In genomic region chr1:94792473-94792875, GRCh38 we compare ENCODE assay signal across 8 cellular contexts. TPM values are rescaled to one million over a fixed set of nuclear protein-coding genes. Genes with fewer than 3 reads are reported as not detected.
DNase-seq lines count a peak whose midpoint lies in the region; ATAC-seq and TF ChIP-seq lines count a peak whose summit lies in the region.

No MANE protein-coding gene starts in this region.

- no peaks in the 10 kb centered on the region for H3K9me3 ChIP-seq in skeletal muscle tissue (ENCODE audit: control insufficient read depth in 3 of 3, low read length in 3 of 3)

- no peaks in the 10 kb centered on the region for H3K9me3 Mint-ChIP-seq in activated T-cell treated with anti-CD3 and anti-CD28 coated beads, Interleukin-2, amount 50 U/mL, for 24 hours
- no peaks in the 10 kb centered on the region for H3K9me3 Mint-ChIP-seq in activated naive CD4-positive, alpha-beta T cell treated with anti-CD3 and anti-CD28 coated beads, Interleukin-2, amount 50 U/mL, for 72 hours

- H3K27ac ChIP-seq in skeletal muscle tissue (ENCODE audit: low read depth, low read length): peak overlapping the region; percentile 64

- peaks cover 9% of the 10 kb centered on the region for H3K4me1 Mint-ChIP-seq in activated T-cell treated with anti-CD3 and anti-CD28 coated beads, Interleukin-2, amount 50 U/mL, for 24 hours (ENCODE audit: low read depth)

- peak; percentile 49 for TF ChIP-seq CTCF in fibroblast of the aortic adventitia (IDR thresholded peaks at IDR 0.05; ENCODE audit: insufficient read depth, low read length)

- H3K4me3 Mint-ChIP-seq in activated T-cell treated with anti-CD3 and anti-CD28 coated beads, Interleukin-2, amount 50 U/mL, for 24 hours: no peak overlapping the region

- no peak overlapping the region for H3K27ac Mint-ChIP-seq in activated T-cell treated with anti-CD3 and anti-CD28 coated beads, Interleukin-2, amount 50 U/mL, for 24 hours
- no peak overlapping the region for H3K27ac Mint-ChIP-seq in activated naive CD4-positive, alpha-beta T cell treated with anti-CD3 and anti-CD28 coated beads, Interleukin-2, amount 50 U/mL, for 72 hours

- H3K36me3 ChIP-seq in skeletal muscle tissue (ENCODE audit: control insufficient read depth in 3 of 3, insufficient read depth in 3 of 3, low read length in 3 of 3): no peaks in the 10 kb centered on the region

- DNase-seq in NOMO-1 (lab: John Stamatoyannopoulos, UW; ENCODE audit: unreplicated experiment in 2 of 2): peak; percentile 61 to 93
- no peak for DNase-seq in fibroblast of the aortic adventitia (ENCODE audit: low read depth)
- no peak for DNase-seq in activated T-cell treated with anti-CD3 and anti-CD28 coated beads, Interleukin-2, amount 50 U/mL, for 24 hours
- no peak for DNase-seq in NCI-H524 treated with DMSO at 0.1 percent for 48 hours (lab: John Stamatoyannopoulos, UW)
- DNase-seq in activated naive CD4-positive, alpha-beta T cell treated with anti-CD3 and anti-CD28 coated beads, Interleukin-2, amount 50 U/mL, for 72 hours (ENCODE audit: low spot score in 2 of 2): no peak

- H3K9ac ChIP-seq in skeletal muscle tissue (ENCODE audit: low read depth in 1 of 3, low read length in 3 of 3): no peak overlapping the region

- peaks cover 4 to 16% (median 7%) of the 10 kb centered on the region in 3 donors for H3K4me1 ChIP-seq in skeletal muscle tissue (ENCODE audit: control insufficient read depth in 3 of 3, insufficient read depth in 3 of 3, low read length in 3 of 3)

- ATAC-seq in GM18511 (IDR thresholded peaks at IDR 0.05; ENCODE audit: unreplicated experiment): peak; percentile 100
- peak; percentile 98 for ATAC-seq in HG02763 (IDR thresholded peaks at IDR 0.05; ENCODE audit: unreplicated experiment)
- no peak for ATAC-seq in activated naive CD4-positive, alpha-beta T cell treated with anti-CD3 and anti-CD28 coated beads, Interleukin-2, amount 50 U/mL, for 72 hours

- no peaks in the 10 kb centered on the region for H3K27me3 ChIP-seq in skeletal muscle tissue (ENCODE audit: control insufficient read depth in 3 of 3, insufficient read depth in 3 of 3, low read length in 3 of 3)

- H3K36me3 Mint-ChIP-seq in activated T-cell treated with anti-CD3 and anti-CD28 coated beads, Interleukin-2, amount 50 U/mL, for 24 hours (ENCODE audit: low read depth): no peaks in the 10 kb centered on the region
- H3K36me3 Mint-ChIP-seq in activated naive CD4-positive, alpha-beta T cell treated with anti-CD3 and anti-CD28 coated beads, Interleukin-2, amount 50 U/mL, for 72 hours: peaks cover 0 to 8% of the 10 kb centered on the region in 2 donors

- H3K4me3 ChIP-seq in fibroblast of the aortic adventitia (ENCODE audit: low read depth, low read length): no peak overlapping the region
- H3K4me3 ChIP-seq in skeletal muscle tissue (ENCODE audit: low read length in 3 of 3): peak overlapping the region in 1 of 3 donors; percentile 25

- H3K27me3 Mint-ChIP-seq in activated T-cell treated with anti-CD3 and anti-CD28 coated beads, Interleukin-2, amount 50 U/mL, for 24 hours: no peaks in the 10 kb centered on the region

RNA-seq across cellular contexts. Expression of gene SLC44A3, which starts 27.7 kb away (rescaled TPM):
- total RNA-seq in fibroblast of the aortic adventitia (ENCODE audit: low replicate concordance) (1.6 and 2.9 TPM in 2 replicates), skeletal muscle tissue (2.6 TPM)
- total RNA-seq in activated naive CD4-positive, alpha-beta T cell treated with anti-CD3 and anti-CD28 coated beads, Interleukin-2, amount 50 U/mL, for 72 hours: not detected

Comparison
In these comparisons a context has a peak if more than half of its experiments do, and no peak if none do; other contexts are left out.
1. ATAC-seq: peak in GM18511 (single experiment) and HG02763 (single experiment); none in activated naive CD4-positive, alpha-beta T cell treated with anti-CD3 and anti-CD28 coated beads, Interleukin-2, amount 50 U/mL, for 72 hours (0 of 2).
2. DNase-seq: peak in NOMO-1 (2 of 2); none in fibroblast of the aortic adventitia (single experiment), activated T-cell treated with anti-CD3 and anti-CD28 coated beads, Interleukin-2, amount 50 U/mL, for 24 hours (single experiment), NCI-H524 treated with DMSO at 0.1 percent for 48 hours (single experiment) and activated naive CD4-positive, alpha-beta T cell treated with anti-CD3 and anti-CD28 coated beads, Interleukin-2, amount 50 U/mL, for 72 hours (0 of 2).